ENCODE assay signal across 9 cellular contexts in the genomic region with DNA sequence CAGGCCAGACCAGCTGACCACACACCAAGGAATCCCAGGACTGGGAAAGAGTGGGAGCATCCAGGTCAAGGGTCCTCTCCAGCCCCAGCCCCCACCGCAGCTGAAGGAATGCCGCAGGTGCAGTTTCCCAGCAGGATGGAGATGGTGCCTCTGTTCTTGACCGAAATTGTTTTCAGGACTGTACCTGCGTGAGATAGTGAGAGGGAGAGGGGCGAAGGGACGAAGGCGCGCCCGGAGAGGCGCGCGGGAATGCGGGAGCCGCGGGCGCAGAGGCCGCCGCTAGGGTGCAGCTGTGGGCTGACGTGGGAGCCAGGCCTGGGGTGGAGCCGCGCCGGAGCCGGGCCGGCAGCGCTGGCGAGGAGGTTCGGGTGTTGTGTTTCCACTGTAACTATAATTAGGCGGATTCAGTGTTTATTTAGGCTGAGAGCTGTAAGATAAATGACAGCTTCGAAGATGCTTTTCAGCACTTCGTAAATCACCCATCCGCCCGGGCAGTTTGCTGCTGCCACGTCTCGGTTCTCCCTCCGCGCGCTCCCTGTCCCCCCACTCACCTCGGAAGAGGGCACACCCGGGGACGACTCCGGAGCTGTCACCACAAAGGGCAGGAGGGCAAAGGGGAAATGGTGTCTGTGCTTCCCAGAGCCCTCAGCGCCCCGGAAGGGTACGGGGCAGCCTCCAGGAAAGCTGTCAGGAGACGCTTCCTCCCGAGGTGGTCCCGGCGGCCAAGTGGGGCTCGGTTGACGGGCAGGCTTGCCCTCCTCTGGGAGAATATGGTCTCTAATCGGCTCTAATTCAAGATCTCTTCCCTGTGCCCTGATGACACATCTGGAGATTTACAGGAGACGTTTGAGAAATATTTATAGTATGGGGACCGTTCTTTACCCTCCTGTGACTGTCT. TPM values are rescaled to one million over a fixed set of nuclear protein-coding genes. Genes with fewer than 3 reads are reported as not detected.
A peak's percentile ranks its signal among the peaks of the same experiment; 100 is the strongest.
DNase-seq lines count a peak whose midpoint lies in the region; ATAC-seq and TF ChIP-seq lines count a peak whose summit lies in the region.
"Had no signal": no experiment of that assay in that cellular context is flagged by ENCODE, and none has a peak within 500 bp of the region (broad histone marks: within the 10 kb centered on the region; RNA-seq: fewer than 3 reads in every experiment).

No MANE protein-coding gene starts in this region.

- POLR2A ChIA-PET in GM10248 (lab: Yijun Ruan, JAX): no interaction called here

- H3K27me3 ChIP-seq in HUES6 (ENCODE audit: control insufficient read depth, insufficient read depth, low read length) (peaks cover 58% of the 10 kb centered on the region), heart right ventricle (peaks cover 0 to 95% (median 90%) of the 10 kb centered on the region in 7 donors)

- TF ChIP-seq CTCF in GM10248 (IDR thresholded peaks at IDR 0.05; ENCODE audit: control extremely low read depth, extremely low read depth, low read depth, missing control alignments) (peak; percentile 90), heart right ventricle (IDR thresholded peaks at IDR 0.05) (peak; percentile 57 to 90 (median 80))

- WGBS in heart right ventricle, 2 donors: 8% methylated on average over 53 of the region's 53 CpGs

- CTCF ChIA-PET in GM10248 (lab: Yijun Ruan, JAX): interaction anchor here (0.8 to 3.4 kb wide), 36 partner anchors 8 to 795 kb away, joined by 3 to 24 read pairs (median 6); partner anchors contain the start of gene HOXB5

- peak overlapping the region; percentile 57 for H3K4me3 ChIP-seq in HUES6 (ENCODE audit: low read depth, low read length)
- peak overlapping the region; percentile 32 for H3K4me3 ChIP-seq in SK-N-MC
- H3K4me3 ChIP-seq in heart right ventricle: peak overlapping the region in 9 of 10 donors; percentile 15 to 45 (median 39)

- H3K27ac ChIP-seq in HUES6 (ENCODE audit: low read depth, low read length) (no peak overlapping the region), SK-N-MC (no peak overlapping the region), heart right ventricle (peak overlapping the region in 1 of 10 donors; percentile 61)
- H3K27ac ChIP-seq: epithelial cell of prostate had no signal

- no peaks in the 10 kb centered on the region for H3K36me3 ChIP-seq in HUES6 (ENCODE audit: control insufficient read depth, insufficient read depth, low read length)
- H3K36me3 ChIP-seq in SK-N-MC (ENCODE audit: insufficient read depth, low read length): no peaks in the 10 kb centered on the region
- H3K36me3 ChIP-seq in heart right ventricle: no peaks in the 10 kb centered on the region

- peaks cover 11% of the 10 kb centered on the region for H3K4me1 ChIP-seq in HUES6 (ENCODE audit: control insufficient read depth, insufficient read depth, low read length)
- H3K4me1 ChIP-seq in heart right ventricle: peaks cover 4 to 18% (median 9%) of the 10 kb centered on the region in 9 donors

- H3K9me3 ChIP-seq in HUES6 (ENCODE audit: control insufficient read depth, insufficient read depth, low read depth, low read length): no peaks in the 10 kb centered on the region
- no peaks in the 10 kb centered on the region for H3K9me3 ChIP-seq in SK-N-MC (ENCODE audit: low read depth, low read length)
- H3K9me3 ChIP-seq in heart right ventricle: no peaks in the 10 kb centered on the region

- ATAC-seq in heart right ventricle: peak; percentile 81 to 94 (median 92)
- no peak for ATAC-seq in HG02938 (IDR thresholded peaks at IDR 0.05; ENCODE audit: unreplicated experiment)
- no peak for ATAC-seq in GM18870 (IDR thresholded peaks at IDR 0.05; ENCODE audit: unreplicated experiment)

- DNase-seq in GM10248 (ENCODE audit: extremely low spot score) (peak; percentile 83), SK-N-MC (ENCODE audit: low read depth, low spot score) (no peak), heart right ventricle (peak; percentile 41 to 75), retina (peak; percentile 83)
- peak; percentile 73 for DNase-seq in activated naive CD4-positive, alpha-beta T cell treated with anti-CD3 and anti-CD28 coated beads, Interleukin-2, amount 50 U/mL, for 16 hours

- intact Hi-C loops in heart right ventricle (cut with DNase I): loop anchor here in 1 of 10 donors (5.0 kb wide), 1 partner anchor 100 kb away; the partner anchor contains the start of genes HOXB3 and HOXB5

- no peak overlapping the region for H3K9ac ChIP-seq in HUES6 (ENCODE audit: low read length)
- no peak overlapping the region for H3K9ac ChIP-seq in SK-N-MC (ENCODE audit: insufficient read length)

RNA-seq across cellular contexts. Expression of gene HOXB1, which starts 38.2 kb away (rescaled TPM):
- not detected for total RNA-seq in heart right ventricle
- polyA plus RNA-seq in heart right ventricle: not detected

RNA-seq across cellular contexts. Expression of gene HOXB2, which starts 52.3 kb away (rescaled TPM):
- 1 to 10 TPM in 8 of 10 donors, under 1 TPM in 2; 0.47 to 7.9 (median 2.0) TPM for total RNA-seq in heart right ventricle
- polyA plus RNA-seq in heart right ventricle: 1 to 10 TPM; 4.5 to 7.8 TPM

Comparison
In these comparisons a context has a peak if more than half of its experiments do, and no peak if none do; other contexts are left out.
1. ATAC-seq: peak in heart right ventricle (8 of 8); none in HG02938 (single experiment) and GM18870 (single experiment).
2. Peak in every context shown above with its lines, with median percentiles within 50 percentile points of each other: H3K4me3 ChIP-seq.